Comparison of ENCODE assay signal across 10 cellular contexts in the genomic region with DNA sequence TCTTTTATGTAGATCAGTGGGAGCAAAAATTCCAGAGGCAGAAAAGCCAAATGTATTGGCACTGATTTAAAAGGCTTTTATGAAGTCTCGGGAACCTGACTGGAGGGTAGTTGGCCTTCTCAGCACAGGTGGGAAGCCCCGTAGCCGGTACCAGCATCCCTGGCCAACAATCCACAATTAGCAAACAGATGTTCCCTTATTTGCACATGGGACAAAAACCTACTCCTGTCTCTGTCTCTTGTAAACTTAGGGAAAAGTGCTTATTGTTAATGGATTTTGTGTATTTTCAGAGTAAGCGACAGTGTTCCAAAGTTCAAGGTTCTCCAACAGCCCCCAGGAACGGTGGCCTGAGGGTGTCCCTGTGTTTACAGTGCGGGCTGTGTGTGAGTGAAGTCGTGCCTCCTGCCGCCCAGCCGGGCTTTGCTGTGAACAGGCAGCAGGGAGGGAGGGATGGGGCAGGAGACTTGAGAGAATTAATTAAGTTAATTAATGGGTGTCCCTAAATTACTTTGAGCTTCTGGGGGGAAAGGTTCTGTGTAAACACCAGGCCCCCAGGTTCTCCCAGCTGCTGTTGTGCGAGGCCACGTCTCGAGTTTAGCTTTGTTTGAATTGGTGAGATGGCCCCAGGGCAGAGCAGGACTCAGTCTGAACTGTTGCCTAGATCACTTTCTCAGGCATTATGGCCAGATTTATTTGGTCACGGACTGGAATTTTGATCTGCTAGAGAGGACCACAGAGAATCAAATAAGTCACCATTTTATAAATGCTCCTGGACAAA. TPM values are rescaled to one million over a fixed set of nuclear protein-coding genes. Genes with fewer than 3 reads are reported as not detected.
DNase-seq lines count a peak whose midpoint lies in the region; ATAC-seq and TF ChIP-seq lines count a peak whose summit lies in the region.
"Had no signal": no experiment of that assay in that cellular context is flagged by ENCODE, and none has a peak within 500 bp of the region (broad histone marks: within the 10 kb centered on the region; RNA-seq: fewer than 3 reads in every experiment).

No MANE protein-coding gene starts in this region.

- TF ChIP-seq CTCF in epithelial cell of esophagus (IDR thresholded peaks at IDR 0.05; ENCODE audit: insufficient read depth, low read depth, low read length, missing control alignments) = no peak
- TF ChIP-seq CTCF in progenitor cell of endocrine pancreas (IDR thresholded peaks at IDR 0.05; ENCODE audit: unreplicated experiment) = no peak
- peak in 1 of 3 donors; percentile 22 for TF ChIP-seq CTCF in lower leg skin (IDR thresholded peaks at IDR 0.05)

- peak overlapping the region; percentile 88 for H3K27ac Mint-ChIP-seq in progenitor cell of endocrine pancreas

- no peak for ATAC-seq in HG02571 (IDR thresholded peaks at IDR 0.05; ENCODE audit: unreplicated experiment)

- H3K4me3 Mint-ChIP-seq in progenitor cell of endocrine pancreas (ENCODE audit: low read depth) = no peak overlapping the region

- intact Hi-C loops in lower leg skin (cut with DNase I; ENCODE audit: low total_unique reads) = no loop called here

- no peak for TF ChIP-seq POLR2A in lower leg skin (IDR thresholded peaks at IDR 0.05)

- no peaks in the 10 kb centered on the region for H3K36me3 Mint-ChIP-seq in progenitor cell of endocrine pancreas (ENCODE audit: insufficient read depth)

- H3K9me3 Mint-ChIP-seq in progenitor cell of endocrine pancreas (ENCODE audit: low read depth) = no peaks in the 10 kb centered on the region

- H3K4me3 ChIP-seq in epithelial cell of esophagus (ENCODE audit: low read length) = no peak overlapping the region
- no peak overlapping the region for H3K4me3 ChIP-seq in lower leg skin (ENCODE audit: low read depth, poor library complexity, severe bottlenecking)
- H3K4me3 ChIP-seq: skin epidermis, testis had no signal

- WGBS in lower leg skin, 2 donors = 62 to 67% methylated on average over 13 of the region's 13 CpGs

- peaks cover 20% of the 10 kb centered on the region for H3K4me1 Mint-ChIP-seq in progenitor cell of endocrine pancreas (ENCODE audit: low read depth)

- H3K27me3 Mint-ChIP-seq in progenitor cell of endocrine pancreas = peaks cover 1% of the 10 kb centered on the region

- DNase-seq in ELF-1 (ENCODE audit: low read depth, low spot score) (peak; percentile 86), NCI-H146 (lab: John Stamatoyannopoulos, UW) (peak; percentile 97), epithelial cell of esophagus (ENCODE audit: low read depth) (peak; percentile 38), progenitor cell of endocrine pancreas (ENCODE audit: low spot score, unreplicated experiment) (no peak), KBM-7 (no peak), lower leg skin (ENCODE audit: low spot score in 2 of 2) (no peak)
- DNase-seq: NCI-H1436, testis had no signal

- in situ Hi-C loops in KBM-7 (cut with MboI; ENCODE audit: low pct_unique_long_range_greater_than_20kb, low sequenced_read_pairs) = no loop called here

RNA-seq across cellular contexts. Expression of a gene that starts 3.9 kb away (rescaled TPM):
- 18.9 and 22.2 TPM in 2 replicates for total RNA-seq in progenitor cell of endocrine pancreas
- 1 to 10 TPM; 2.6 to 7.5 (median 5.5) TPM for total RNA-seq in lower leg skin

Comparison
In these comparisons a context has a peak if more than half of its experiments do, and no peak if none do; other contexts are left out.
1. DNase-seq: peak in ELF-1 (single experiment), NCI-H146 (single experiment) and epithelial cell of esophagus (single experiment); none in progenitor cell of endocrine pancreas (single experiment), KBM-7 (single experiment) and lower leg skin (0 of 2).